27 cellular contexts compared by ENCODE assay signal in the genomic region with DNA sequence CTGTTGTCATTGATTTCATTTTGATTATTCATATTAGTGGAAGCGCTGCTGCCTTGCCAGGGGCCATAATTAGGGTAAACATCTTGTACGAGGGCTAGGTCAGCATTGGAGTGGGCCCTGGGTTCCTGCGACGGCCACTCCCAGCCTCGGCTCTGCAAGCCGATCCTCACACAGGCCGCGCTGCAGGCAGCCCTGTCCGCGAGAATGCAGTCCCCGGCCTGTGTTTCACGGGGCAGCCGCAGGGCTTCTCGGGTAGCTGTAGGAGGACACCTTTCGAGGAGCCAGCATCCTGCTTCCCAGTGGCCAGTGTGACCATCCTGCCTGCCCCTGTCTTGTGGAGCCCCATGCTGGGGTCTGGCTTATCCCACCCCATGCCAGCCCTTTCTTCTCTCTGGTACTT.
"Had no signal": no experiment of that assay in that cellular context is flagged by ENCODE, and none has a peak within 500 bp of the region (broad histone marks: within the 10 kb centered on the region; RNA-seq: fewer than 3 reads in every experiment).

No MANE protein-coding gene starts in this region.

- H3K27ac ChIP-seq: colonic mucosa, esophagus muscularis mucosa, foreskin keratinocyte, gastroesophageal sphincter, heart right ventricle, pancreas, suprapubic skin, transverse colon, upper lobe of right lung, uterus had no signal

- H3K9me3 ChIP-seq: colonic mucosa, esophagus muscularis mucosa, gastroesophageal sphincter, heart right ventricle, mucosa of descending colon, pancreas, suprapubic skin, transverse colon, upper lobe of right lung, uterus had no signal

- H3K4me3 ChIP-seq: colonic mucosa, esophagus muscularis mucosa, gastroesophageal sphincter, heart right ventricle, lung, mucosa of descending colon, pancreas, smooth muscle cell, suprapubic skin, transverse colon, upper lobe of right lung, uterus had no signal

- H3K4me1 ChIP-seq: colonic mucosa, esophagus muscularis mucosa, foreskin keratinocyte, gastroesophageal sphincter, pancreas, suprapubic skin, transverse colon, upper lobe of right lung, uterus had no signal

- DNase-seq: colonic mucosa; effector CD8-positive, alpha-beta T cell; foreskin keratinocyte; heart right ventricle; hippocampal formation; islet precursor cell; kidney glomerular epithelial cell; left colon; mucosa of descending colon; naive B cell; pancreas; stimulated activated CD4-positive, alpha-beta T cell treated with anti-CD3 and anti-CD28 coated beads, Interleukin-12 subunit alpha, Interleukin-12 subunit beta, amount 100 ng/mL, for 4 hours; stimulated activated CD4-positive, alpha-beta T cell treated with anti-CD3 and anti-CD28 coated beads, Interleukin-1b, Interleukin-23, amount 100 ng/mL, for 48 hours; stimulated activated CD4-positive, alpha-beta T cell treated with anti-CD3 and anti-CD28 coated beads, Interleukin-4, amount 100 ng/mL, for 1 hour; stimulated activated CD8-positive, alpha-beta memory T cell treated with anti-CD3 and anti-CD28 coated beads, Interleukin-4, amount 100 ng/mL, for 48 hours; stimulated activated naive CD4-positive, alpha-beta T cell; stimulated activated naive CD8-positive, alpha-beta T cell treated with anti-CD3 and anti-CD28 coated beads, Interleukin-15, amount 100 ng/mL, for 72 hours; transverse colon; upper lobe of right lung; uterus had no signal

- ATAC-seq: foreskin keratinocyte; gastroesophageal sphincter; left colon; mucosa of descending colon; natural killer cell treated with Interleukin-12 subunit alpha and Interleukin-12 subunit beta and Interleukin-15 and Interleukin-18, amount 100 ng/mL, for 72 hours; pancreas; sciatic nerve; stimulated activated naive CD8-positive, alpha-beta T cell treated with anti-CD3 and anti-CD28 coated beads, Interleukin-15, amount 100 ng/mL, for 72 hours; upper lobe of right lung had no signal

- H3K27me3 ChIP-seq: colonic mucosa, foreskin keratinocyte, pancreas, transverse colon, upper lobe of right lung, uterus had no signal
